Comparison of ENCODE assay signal across 8 cellular contexts in the genomic region with DNA sequence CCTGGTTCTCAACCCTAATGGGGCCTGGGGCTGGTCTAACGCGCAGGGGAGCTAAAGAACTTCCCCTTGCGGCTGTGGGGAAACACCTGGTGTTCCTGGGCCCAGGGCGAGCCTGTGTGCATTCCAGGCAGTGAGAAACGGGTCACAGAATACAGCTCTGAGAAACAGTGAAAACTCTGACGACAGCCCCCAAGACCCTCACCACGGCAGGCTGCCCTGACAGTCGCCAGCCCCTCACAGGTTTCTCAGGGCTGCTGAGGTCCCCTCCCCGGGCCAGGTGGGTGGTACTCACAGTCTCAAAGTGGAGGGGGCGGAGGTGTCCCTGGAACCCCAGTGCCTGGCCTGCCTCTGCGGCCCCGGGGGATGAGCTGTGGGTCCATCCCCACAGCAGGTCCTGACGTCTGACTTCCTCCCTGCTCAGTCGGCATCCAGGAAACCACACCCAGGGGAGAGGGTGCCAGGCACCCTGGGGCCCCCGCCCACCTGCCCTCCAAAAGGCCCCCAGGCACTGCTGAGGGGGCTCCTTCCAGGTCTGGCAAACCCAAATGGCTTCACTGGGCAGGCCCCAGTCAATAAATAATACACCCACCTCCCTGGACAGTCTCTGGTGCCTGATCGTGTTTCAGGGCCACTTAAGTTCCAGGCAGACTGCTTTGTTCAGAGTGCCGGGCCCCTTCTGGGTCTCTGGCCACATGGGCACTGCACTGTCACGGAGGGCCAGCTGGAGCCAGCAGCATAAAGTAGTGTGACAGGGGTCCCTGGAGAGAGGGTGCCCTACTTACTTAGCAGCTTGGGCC. TPM values are rescaled to one million over a fixed set of nuclear protein-coding genes. Genes with fewer than 3 reads are reported as not detected.
DNase-seq lines count a peak whose midpoint lies in the region; TF ChIP-seq lines count a peak whose summit lies in the region.

No MANE protein-coding gene starts in this region.

- no peaks in the 10 kb centered on the region for H3K36me3 ChIP-seq in skeletal muscle tissue (ENCODE audit: control insufficient read depth in 3 of 3, insufficient read depth in 3 of 3, low read length in 3 of 3)

- H3K9ac ChIP-seq in skeletal muscle tissue (ENCODE audit: low read depth in 1 of 3, low read length in 3 of 3) = peak overlapping the region in 1 of 3 donors; percentile 50

- no peaks in the 10 kb centered on the region for H3K9me3 ChIP-seq in skeletal muscle tissue (ENCODE audit: control insufficient read depth in 3 of 3, low read length in 3 of 3)

- H3K27ac ChIP-seq in skeletal muscle tissue (ENCODE audit: low read depth, low read length) = peak overlapping the region; percentile 66

- H3K4me3 Mint-ChIP-seq in dendritic cell treated with granulocyte-macrophage colony-stimulating factor and Interleukin-4, amounts not matched to agents 40 ng/mL and 50 ng/mL, for 4 days = peak overlapping the region; percentile 73
- no peak overlapping the region for H3K4me3 Mint-ChIP-seq in Calu3 (ENCODE audit: low read depth, unreplicated experiment)

- peak overlapping the region; percentile 96 for H3K27ac Mint-ChIP-seq in dendritic cell treated with granulocyte-macrophage colony-stimulating factor and Interleukin-4, amounts not matched to agents 40 ng/mL and 50 ng/mL, for 4 days
- H3K27ac Mint-ChIP-seq in Calu3 (ENCODE audit: unreplicated experiment) = no peak overlapping the region

- CTCF ChIA-PET in Calu3 (lab: Charles Lee) = no interaction called here

- BruUV-seq in Calu3 (replicated peaks; lab: Mats Ljungman, UMichigan) = no TSS peak

- no peaks in the 10 kb centered on the region for H3K27me3 Mint-ChIP-seq in dendritic cell treated with granulocyte-macrophage colony-stimulating factor and Interleukin-4, amounts not matched to agents 40 ng/mL and 50 ng/mL, for 4 days
- peaks cover 18% of the 10 kb centered on the region for H3K27me3 Mint-ChIP-seq in Calu3 (ENCODE audit: unreplicated experiment)

- peaks cover 26% of the 10 kb centered on the region for H3K36me3 Mint-ChIP-seq in dendritic cell treated with granulocyte-macrophage colony-stimulating factor and Interleukin-4, amounts not matched to agents 40 ng/mL and 50 ng/mL, for 4 days (ENCODE audit: low read depth)
- H3K36me3 Mint-ChIP-seq in Calu3 (ENCODE audit: insufficient read depth, unreplicated experiment) = peaks cover 4% of the 10 kb centered on the region

- peak overlapping the region in 1 of 3 donors; percentile 32 for H3K4me3 ChIP-seq in skeletal muscle tissue (ENCODE audit: low read length in 3 of 3)

- H3K27me3 ChIP-seq in skeletal muscle tissue (ENCODE audit: control insufficient read depth in 3 of 3, insufficient read depth in 3 of 3, low read length in 3 of 3) = no peaks in the 10 kb centered on the region

- peaks cover 43 to 74% (median 50%) of the 10 kb centered on the region in 3 donors for H3K4me1 ChIP-seq in skeletal muscle tissue (ENCODE audit: control insufficient read depth in 3 of 3, insufficient read depth in 3 of 3, low read length in 3 of 3)

- intact Hi-C loops in dendritic cell treated with granulocyte-macrophage colony-stimulating factor and Interleukin-4, amounts not matched to agents 40 ng/mL and 50 ng/mL, for 4 days (cut with micrococcal nuclease) = no loop called here
- intact Hi-C loops in Calu3 (cut with micrococcal nuclease; ENCODE audit: unreplicated experiment) = no loop called here

- no peaks in the 10 kb centered on the region for H3K9me3 Mint-ChIP-seq in dendritic cell treated with granulocyte-macrophage colony-stimulating factor and Interleukin-4, amounts not matched to agents 40 ng/mL and 50 ng/mL, for 4 days
- peaks cover 3% of the 10 kb centered on the region for H3K9me3 Mint-ChIP-seq in Calu3 (ENCODE audit: low read depth, unreplicated experiment)

- no peak for TF ChIP-seq CTCF in Calu3 (IDR thresholded peaks at IDR 0.05; ENCODE audit: unreplicated experiment)

- peak; percentile 70 for DNase-seq in stimulated activated CD4-positive, alpha-beta T cell treated with anti-CD3 and anti-CD28 coated beads, Interleukin-15, amount 100 ng/mL, for 24 hours
- no peak for DNase-seq in stimulated activated CD4-positive, alpha-beta T cell treated with anti-CD3 and anti-CD28 coated beads, Interleukin-12 subunit alpha, Interleukin-12 subunit beta, amount 100 ng/mL, for 4 hours
- DNase-seq in T-helper 9 cell (peak; percentile 46), Calu3 (no peak), NCI-H748 treated with DMSO at 0.1 percent for 48 hours (lab: John Stamatoyannopoulos, UW) (no peak), HK-2 (ENCODE audit: unreplicated experiment) (no peak)

- H3K4me1 Mint-ChIP-seq in dendritic cell treated with granulocyte-macrophage colony-stimulating factor and Interleukin-4, amounts not matched to agents 40 ng/mL and 50 ng/mL, for 4 days (ENCODE audit: low read depth) = peaks cover 80% of the 10 kb centered on the region
- H3K4me1 Mint-ChIP-seq in Calu3 (ENCODE audit: low read depth, unreplicated experiment) = peaks cover 25% of the 10 kb centered on the region

RNA-seq across cellular contexts. Expression of gene IQSEC1, which starts 57.7 kb away (rescaled TPM):
- total RNA-seq in skeletal muscle tissue = 27.1 TPM
- 13.3 and 13.6 TPM in 2 replicates for total RNA-seq in Calu3 (2022)

Comparison
In these comparisons a context has a peak if more than half of its experiments do, and no peak if none do; other contexts are left out.
1. DNase-seq: peak in stimulated activated CD4-positive, alpha-beta T cell treated with anti-CD3 and anti-CD28 coated beads, Interleukin-15, amount 100 ng/mL, for 24 hours (single experiment) and T-helper 9 cell (single experiment); none in stimulated activated CD4-positive, alpha-beta T cell treated with anti-CD3 and anti-CD28 coated beads, Interleukin-12 subunit alpha, Interleukin-12 subunit beta, amount 100 ng/mL, for 4 hours (single experiment), Calu3 (single experiment), NCI-H748 treated with DMSO at 0.1 percent for 48 hours (single experiment) and HK-2 (single experiment).